In the genomic region with DNA sequence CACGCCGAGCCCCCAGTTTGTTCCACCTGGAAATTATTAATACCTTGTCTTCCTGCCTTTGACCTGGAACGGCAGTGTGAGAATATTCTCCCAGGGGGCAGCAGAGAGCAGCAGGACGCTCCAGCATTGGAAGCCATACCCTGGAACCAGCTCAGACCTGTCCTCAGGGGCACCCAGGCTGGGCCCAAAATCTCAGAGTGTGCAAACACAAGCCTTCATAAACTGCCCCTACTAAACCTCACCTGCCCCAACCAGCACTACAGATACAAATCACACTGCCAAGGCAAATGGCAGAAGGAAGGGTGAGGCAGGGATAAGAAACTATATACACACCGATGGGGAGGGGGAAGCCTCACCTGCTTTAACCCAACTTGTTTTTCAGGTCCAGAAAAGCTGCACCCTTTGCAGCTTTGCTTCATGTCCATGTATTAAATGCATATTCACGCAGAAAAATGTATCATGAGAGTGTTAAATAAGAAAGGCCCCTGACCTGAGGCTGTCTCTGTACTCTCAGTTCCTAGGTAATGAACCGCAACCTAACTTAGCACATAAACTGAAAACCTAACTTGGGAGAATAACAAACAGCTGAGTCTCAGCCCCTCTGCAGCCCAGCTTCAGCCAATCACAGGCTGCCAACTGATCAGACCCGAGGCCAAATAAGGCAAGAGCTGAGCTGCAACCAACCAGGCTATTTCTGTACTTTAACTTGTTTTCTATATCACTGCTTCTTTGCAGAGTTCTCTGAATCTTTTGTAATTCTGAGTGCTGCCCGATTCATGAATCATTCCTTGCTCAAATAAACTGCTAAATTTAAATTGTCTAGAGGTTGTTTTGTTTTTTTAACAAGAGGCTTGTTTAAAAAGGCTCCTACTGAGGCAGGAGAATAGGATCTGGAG, we compare ENCODE assay signal across 8 cellular contexts.
DNase-seq lines count a peak whose midpoint lies in the region; ATAC-seq and TF ChIP-seq lines count a peak whose summit lies in the region.

No MANE protein-coding gene starts in this region.

- H3K4me1 ChIP-seq in RWPE2 (ENCODE audit: insufficient read depth, poor library complexity, severe bottlenecking) (peaks cover 11% of the 10 kb centered on the region), gastrocnemius medialis (peaks cover 0 to 5% of the 10 kb centered on the region in 2 donors)

- H3K4me3 ChIP-seq in Jurkat, Clone E6-1 (ENCODE audit: low read length), result no peak overlapping the region
- no peak overlapping the region for H3K4me3 ChIP-seq in RWPE2 (ENCODE audit: severe bottlenecking)
- no peak overlapping the region for H3K4me3 ChIP-seq in gastrocnemius medialis
- H3K4me3 ChIP-seq in coronary artery, result no peak overlapping the region

- TF ChIP-seq CTCF in RWPE2 (IDR thresholded peaks at IDR 0.05; ENCODE audit: poor library complexity, severe bottlenecking), result peak; percentile 98
- peak; percentile 67 to 87 (median 73) for TF ChIP-seq CTCF in gastrocnemius medialis (IDR thresholded peaks at IDR 0.05 in 4 of 5, conservative IDR thresholded peaks at IDR 0.05 in 1 of 5)
- no peak for TF ChIP-seq CTCF in coronary artery (IDR thresholded peaks at IDR 0.05)

- in situ Hi-C loops in gastrocnemius medialis (cut with MboI; ENCODE audit: low sequenced_read_pairs in 4 of 4), result loop anchor here (10.0 to 25.0 kb wide), 3 partner anchors 163 to 180 kb away; no protein-coding TSS in a partner anchor

- H3K27me3 ChIP-seq in RWPE2 (ENCODE audit: insufficient read depth, poor library complexity, severe bottlenecking) (no peaks in the 10 kb centered on the region), gastrocnemius medialis (no peaks in the 10 kb centered on the region)

- peak; percentile 71 for ATAC-seq in GM21825 (IDR thresholded peaks at IDR 0.05; ENCODE audit: unreplicated experiment)
- peak; percentile 90 for ATAC-seq in RWPE2 (ENCODE audit: low read depth)
- peak; percentile 80 to 86 for ATAC-seq in left cardiac atrium
- ATAC-seq in gastrocnemius medialis, result peak; percentile 58 to 87

- peak overlapping the region; percentile 13 for H3K27ac ChIP-seq in RWPE2 (ENCODE audit: poor library complexity, severe bottlenecking)
- H3K27ac ChIP-seq in gastrocnemius medialis, result no peak overlapping the region
- H3K27ac ChIP-seq in coronary artery, result no peak overlapping the region

- DNase-seq in GM03348 (ENCODE audit: low spot score), result peak; percentile 57
- DNase-seq in Jurkat, Clone E6-1 (ENCODE audit: low read depth, low spot score), result peak; percentile 43
- DNase-seq in RWPE2 (ENCODE audit: low spot score), result peak; percentile 71
- peak; percentile 17 for DNase-seq in activated gamma-delta T cell treated with anti-CD3 and anti-CD28 coated beads, Interleukin-2, amount 50 U/mL, for 16 hours (ENCODE audit: low read depth)
- DNase-seq in left cardiac atrium, result peak; percentile 57
- peak; percentile 20 to 42 for DNase-seq in gastrocnemius medialis
- no peak for DNase-seq in coronary artery (ENCODE audit: low spot score)

- TF ChIP-seq POLR2A in gastrocnemius medialis (IDR thresholded peaks at IDR 0.05), result no peak

- H3K36me3 ChIP-seq in RWPE2 (ENCODE audit: low read depth), result no peaks in the 10 kb centered on the region
- H3K36me3 ChIP-seq in gastrocnemius medialis, result no peaks in the 10 kb centered on the region

- intact Hi-C loops in left cardiac atrium (cut with DNase I), result loop anchor here in 1 of 2 donors (10.0 kb wide), 2 partner anchors 163 to 1083 kb away; no protein-coding TSS in a partner anchor
- intact Hi-C loops in gastrocnemius medialis (cut with DNase I; ENCODE audit: low total_unique reads), result loop anchor here (1.0 kb wide), 1 partner anchor 166 kb away; no protein-coding TSS in a partner anchor

- no peaks in the 10 kb centered on the region for H3K9me3 ChIP-seq in RWPE2 (ENCODE audit: severe bottlenecking)
- no peaks in the 10 kb centered on the region for H3K9me3 ChIP-seq in gastrocnemius medialis
